ENCODE assay signal across 7 cellular contexts in the genomic region with DNA sequence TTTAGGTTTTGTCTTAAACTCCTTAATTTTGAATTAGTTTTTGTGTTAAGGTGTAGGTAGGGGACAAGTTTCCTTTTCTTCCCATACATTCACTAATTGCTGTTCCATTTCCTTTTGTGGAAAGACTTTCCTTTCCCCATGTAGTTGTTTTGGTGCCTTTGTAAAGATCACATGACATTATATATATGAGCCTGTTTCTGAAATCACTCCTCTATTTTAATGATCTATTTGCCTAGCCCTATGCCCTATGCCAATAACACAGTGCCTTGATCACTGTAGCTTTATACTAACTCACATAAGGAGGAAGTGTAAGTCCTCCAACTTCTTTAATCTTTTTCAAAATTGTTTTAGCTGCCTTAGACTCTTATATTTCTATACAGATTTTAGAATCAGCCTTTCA.
"Had no signal": no experiment of that assay in that cellular context is flagged by ENCODE, and none has a peak within 500 bp of the region (broad histone marks: within the 10 kb centered on the region; RNA-seq: fewer than 3 reads in every experiment).

No MANE protein-coding gene starts in this region.

- H3K4me2 ChIP-seq: KMS-11 had no signal

- H2AFZ ChIP-seq: GM23248 had no signal

- H3K9me3 Mint-ChIP-seq: H9 had no signal

- H3K9ac ChIP-seq: GM23248, KMS-11 had no signal

- H3K4me3 ChIP-seq: GM23248 had no signal

- H3K4me3 Mint-ChIP-seq: H9 had no signal

- FAIRE-seq: HTR-8/SVneo had no signal

- H3K27ac Mint-ChIP-seq: H9 had no signal

- H3K27ac ChIP-seq: GM23248, KMS-11 had no signal

- DNase-seq: GM23248, H9, HCEC 1CT, IMR-90, KBM-7 had no signal
